8 cellular contexts compared by ENCODE assay signal in the genomic region with DNA sequence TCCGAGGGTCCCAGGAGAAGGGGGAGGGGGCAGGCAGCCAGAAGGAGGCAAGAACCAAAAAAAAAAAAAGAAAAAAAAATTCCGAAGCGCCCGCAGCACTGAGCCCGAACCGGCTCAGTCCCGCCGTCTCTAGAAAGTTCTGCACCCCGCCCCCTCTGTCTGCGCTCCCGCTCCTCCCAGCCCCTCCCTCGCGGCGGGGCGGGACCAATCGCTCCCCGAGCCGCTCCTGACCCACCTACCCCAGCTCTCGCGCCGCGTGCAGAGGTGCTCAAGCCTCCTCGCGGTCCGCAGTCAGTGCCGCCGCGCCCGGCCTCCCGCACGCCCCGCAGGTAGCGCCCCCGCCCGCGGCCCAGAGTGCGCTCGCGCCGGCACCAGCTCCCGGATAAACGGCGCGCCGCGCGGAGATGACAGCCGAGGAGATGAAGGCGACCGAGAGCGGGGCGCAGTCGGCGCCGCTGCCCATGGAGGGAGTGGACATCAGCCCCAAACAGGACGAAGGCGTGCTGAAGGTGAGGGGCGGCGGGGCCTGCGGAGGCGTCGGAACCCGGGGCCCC. TPM values are rescaled to one million over a fixed set of nuclear protein-coding genes. Genes with fewer than 3 reads are reported as not detected.
A peak's percentile ranks its signal among the peaks of the same experiment; 100 is the strongest.
DNase-seq lines count a peak whose midpoint lies in the region; ATAC-seq and TF ChIP-seq lines count a peak whose summit lies in the region.

A gene with protein sequence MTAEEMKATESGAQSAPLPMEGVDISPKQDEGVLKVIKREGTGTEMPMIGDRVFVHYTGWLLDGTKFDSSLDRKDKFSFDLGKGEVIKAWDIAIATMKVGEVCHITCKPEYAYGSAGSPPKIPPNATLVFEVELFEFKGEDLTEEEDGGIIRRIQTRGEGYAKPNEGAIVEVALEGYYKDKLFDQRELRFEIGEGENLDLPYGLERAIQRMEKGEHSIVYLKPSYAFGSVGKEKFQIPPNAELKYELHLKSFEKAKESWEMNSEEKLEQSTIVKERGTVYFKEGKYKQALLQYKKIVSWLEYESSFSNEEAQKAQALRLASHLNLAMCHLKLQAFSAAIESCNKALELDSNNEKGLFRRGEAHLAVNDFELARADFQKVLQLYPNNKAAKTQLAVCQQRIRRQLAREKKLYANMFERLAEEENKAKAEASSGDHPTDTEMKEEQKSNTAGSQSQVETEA (plus strand): TSS at position 235 of the 554 bp plus-strand sequence. CDS start 170 bp downstream, at position 405.

- peaks cover 18% of the 10 kb centered on the region for H3K27me3 Mint-ChIP-seq in nephron progenitor cell (ENCODE audit: low read depth, poor library complexity)
- no peaks in the 10 kb centered on the region for H3K27me3 Mint-ChIP-seq in stimulated activated naive CD8-positive, alpha-beta T cell treated with anti-CD3 and anti-CD28 coated beads, Interleukin-15, amount 100 ng/mL, for 72 hours

- TF ChIP-seq CTCF in fibroblast of pulmonary artery (IDR thresholded peaks at IDR 0.05; ENCODE audit: low read length, missing control alignments) (no peak), nephron progenitor cell (IDR thresholded peaks at IDR 0.05) (no peak)

- H3K27ac Mint-ChIP-seq in nephron progenitor cell = no peak within 1 kb of the TSS
- H3K27ac Mint-ChIP-seq in stimulated activated naive CD8-positive, alpha-beta T cell treated with anti-CD3 and anti-CD28 coated beads, Interleukin-15, amount 100 ng/mL, for 72 hours = peak within 1 kb of the TSS; percentile 76 to 92

- H3K4me3 Mint-ChIP-seq in nephron progenitor cell = peak within 1 kb of the TSS; percentile 95
- peak within 1 kb of the TSS; percentile 85 to 93 for H3K4me3 Mint-ChIP-seq in stimulated activated naive CD8-positive, alpha-beta T cell treated with anti-CD3 and anti-CD28 coated beads, Interleukin-15, amount 100 ng/mL, for 72 hours

- peaks cover 32% of the 10 kb centered on the region for H3K36me3 Mint-ChIP-seq in nephron progenitor cell (ENCODE audit: low read depth)

- peaks cover 45% of the 10 kb centered on the region for H3K4me1 Mint-ChIP-seq in nephron progenitor cell
- H3K4me1 Mint-ChIP-seq in stimulated activated naive CD8-positive, alpha-beta T cell treated with anti-CD3 and anti-CD28 coated beads, Interleukin-15, amount 100 ng/mL, for 72 hours = peaks cover 32% of the 10 kb centered on the region

- peaks cover 39% of the 10 kb centered on the region for H3K36me3 ChIP-seq in KOPT-K1 (ENCODE audit: insufficient read depth, low read length)

- ATAC-seq in GM21825 (IDR thresholded peaks at IDR 0.05; ENCODE audit: unreplicated experiment) = peak; percentile 75
- peak; percentile 91 for ATAC-seq in stimulated activated naive CD8-positive, alpha-beta T cell treated with anti-CD3 and anti-CD28 coated beads, Interleukin-15, amount 100 ng/mL, for 72 hours

- DNase-seq in EL (peak; percentile 86), RPMI7951 (ENCODE audit: low read depth) (peak; percentile 79), fibroblast of pulmonary artery (ENCODE audit: low read depth) (peak; percentile 80), nephron progenitor cell (peak; percentile 88)
- peak; percentile 83 for DNase-seq in activated effector memory CD4-positive, alpha-beta T cell treated with Interleukin-2 at 50 U/mL for 16 hours
- peak; percentile 84 to 87 for DNase-seq in stimulated activated naive CD8-positive, alpha-beta T cell treated with anti-CD3 and anti-CD28 coated beads, Interleukin-15, amount 100 ng/mL, for 72 hours

- H3K9me3 ChIP-seq in KOPT-K1 (ENCODE audit: insufficient read depth, low read length, poor library complexity, severe bottlenecking) = no peaks in the 10 kb centered on the region

- no peaks in the 10 kb centered on the region for H3K9me3 Mint-ChIP-seq in nephron progenitor cell
- no peaks in the 10 kb centered on the region for H3K9me3 Mint-ChIP-seq in stimulated activated naive CD8-positive, alpha-beta T cell treated with anti-CD3 and anti-CD28 coated beads, Interleukin-15, amount 100 ng/mL, for 72 hours

- peak within 1 kb of the TSS; percentile 64 for H3K27ac ChIP-seq in KOPT-K1 (ENCODE audit: low read depth, low read length, poor library complexity, severe bottlenecking)

- peak within 1 kb of the TSS; percentile 83 for H3K4me3 ChIP-seq in fibroblast of pulmonary artery (replicated peaks; ENCODE audit: low read depth, low read length)

RNA-seq across cellular contexts. Expression of the gene that starts here (rescaled TPM):
- 38.9 and 40.6 TPM in 2 replicates for total RNA-seq in RPMI7951 (2014; rRNA removed; shearing (Covaris generic))

Comparison
In these comparisons a context has a peak if more than half of its experiments do, and no peak if none do; other contexts are left out.
1. Peak in every context shown above with its lines: DNase-seq, ATAC-seq, H3K4me3 ChIP-seq and H3K27ac ChIP-seq.